ENCODE assay signal across 8 cellular contexts in the genomic region with DNA sequence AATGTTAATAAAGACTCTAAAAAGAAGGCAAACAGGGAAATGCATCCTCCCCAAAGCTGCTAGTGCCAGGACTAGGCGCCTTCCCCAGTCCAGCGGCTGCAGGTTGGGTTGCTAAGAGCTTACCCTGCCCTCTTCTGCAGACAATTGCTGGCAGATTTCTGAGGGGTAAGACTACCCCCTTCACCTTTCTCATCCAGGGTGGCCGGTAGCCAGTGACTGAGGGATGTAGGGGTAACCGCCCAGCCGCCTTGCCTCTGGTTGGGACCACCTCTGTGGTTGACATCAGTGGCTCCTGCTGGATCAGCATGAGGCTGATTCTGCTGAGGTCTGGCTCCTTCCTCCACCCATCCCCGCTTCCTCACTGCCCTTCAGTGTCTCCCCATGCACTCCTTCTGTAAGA.
DNase-seq lines count a peak whose midpoint lies in the region; ATAC-seq lines count a peak whose summit lies in the region.
"Had no signal": no experiment of that assay in that cellular context is flagged by ENCODE, and none has a peak within 500 bp of the region (broad histone marks: within the 10 kb centered on the region; RNA-seq: fewer than 3 reads in every experiment).

No MANE protein-coding gene starts in this region.

- no peak overlapping the region for H2BK12ac ChIP-seq in mesenchymal stem cell (ENCODE audit: low read length in 2 of 2)

- H3K9me3 ChIP-seq in right cardiac atrium (ENCODE audit: control insufficient read depth, low read length) (no peaks in the 10 kb centered on the region), mesenchymal stem cell (ENCODE audit: control insufficient read depth, low read length) (no peaks in the 10 kb centered on the region), MG63 (no peaks in the 10 kb centered on the region)

- no peak overlapping the region for H3K4me2 ChIP-seq in mesenchymal stem cell (ENCODE audit: low read length, poor library complexity, severe bottlenecking)

- H3K4me3 ChIP-seq in right cardiac atrium (ENCODE audit: low read length) (no peak overlapping the region), mesenchymal stem cell (ENCODE audit: insufficient read depth in 1 of 2, low read depth in 1 of 2, low read length in 2 of 2) (no peak overlapping the region), MG63 (no peak overlapping the region)

- H2BK120ac ChIP-seq in mesenchymal stem cell (ENCODE audit: low read depth, low read length) = no peak overlapping the region

- H4K8ac ChIP-seq in mesenchymal stem cell (ENCODE audit: low read length) = no peak overlapping the region

- WGBS in right cardiac atrium = 74% methylated on average over 6 of the region's 6 CpGs
- 81% methylated on average over 5 of the region's 6 CpGs for WGBS in mesenchymal stem cell

- H3K27me3 ChIP-seq in right cardiac atrium (ENCODE audit: control insufficient read depth, insufficient read depth) (no peaks in the 10 kb centered on the region), mesenchymal stem cell (ENCODE audit: control insufficient read depth in 1 of 2, insufficient read depth in 1 of 2, low read length in 2 of 2) (peaks cover 0 to 17% of the 10 kb centered on the region in 2 experiments), MG63 (peaks cover 2% of the 10 kb centered on the region; the same call in 1 of the 2 replicates)

- no peak overlapping the region for H2AFZ ChIP-seq in mesenchymal stem cell (ENCODE audit: low read depth, low read length)

- H2AK5ac ChIP-seq in mesenchymal stem cell (ENCODE audit: low read length, severe bottlenecking) = no peak overlapping the region

- no peak overlapping the region for H3K9ac ChIP-seq in mesenchymal stem cell (ENCODE audit: low read length)

- H3K14ac ChIP-seq in mesenchymal stem cell (ENCODE audit: low read length in 2 of 2) = no peak overlapping the region

- no peak overlapping the region for H4K91ac ChIP-seq in mesenchymal stem cell (ENCODE audit: low read length)

- no peak overlapping the region for H3K27ac ChIP-seq in right cardiac atrium (ENCODE audit: low read length)
- no peak overlapping the region for H3K27ac ChIP-seq in mesenchymal stem cell (ENCODE audit: low read length, poor library complexity, severe bottlenecking)

- H3K23ac ChIP-seq in mesenchymal stem cell (ENCODE audit: low read length in 2 of 2) = no peak overlapping the region

- H2BK15ac ChIP-seq in mesenchymal stem cell (ENCODE audit: low read depth, poor library complexity, severe bottlenecking) = peak overlapping the region; percentile 9

- H3K4ac ChIP-seq in mesenchymal stem cell (ENCODE audit: low read depth in 1 of 2, low read length in 2 of 2) = no peak overlapping the region

- no peak overlapping the region for H3K18ac ChIP-seq in mesenchymal stem cell (ENCODE audit: low read depth in 1 of 2, low read length in 2 of 2)

- DNase-seq in right cardiac atrium (no peak), Right ventricle myocardium superior (no peak), ecto neural progenitor cell (ENCODE audit: low spot score) (peak; percentile 37), mesenchymal stem cell (no peak), MG63 (no peak)
- DNase-seq in activated CD8-positive, alpha-beta memory T cell treated with anti-CD3 and anti-CD28 coated beads, Interleukin-2, amount 50 U/mL, for 4 hours = no peak
- DNase-seq: H7 had no signal

- ATAC-seq in right cardiac atrium = peak; percentile 20 to 25
- ATAC-seq in Right ventricle myocardium superior (ENCODE audit: poor library complexity) = no peak
- ATAC-seq in GM21786 (IDR thresholded peaks at IDR 0.05; ENCODE audit: unreplicated experiment) = no peak

- no peak overlapping the region for H2BK5ac ChIP-seq in mesenchymal stem cell (ENCODE audit: low read depth, low read length, poor library complexity, severe bottlenecking)

- intact Hi-C loops in right cardiac atrium (cut with DNase I) (loop anchor here in 3 of 4 donors (2.0 to 5.0 kb wide), 2 partner anchors 141 to 321 kb away; no protein-coding TSS in a partner anchor), Right ventricle myocardium superior (cut with DNase I) (loop anchor here (2.0 to 5.0 kb wide), 2 partner anchors 141 to 321 kb away; no protein-coding TSS in a partner anchor)

- no peaks in the 10 kb centered on the region for H3K36me3 ChIP-seq in mesenchymal stem cell (ENCODE audit: control insufficient read depth in 1 of 2, insufficient read depth in 2 of 2, low read depth in 1 of 2, low read length in 2 of 2)
- no peaks in the 10 kb centered on the region for H3K36me3 ChIP-seq in MG63

- H3K4me1 ChIP-seq in right cardiac atrium (ENCODE audit: control insufficient read depth, insufficient read depth, low read length) = no peaks in the 10 kb centered on the region
- H3K4me1 ChIP-seq in mesenchymal stem cell (ENCODE audit: control insufficient read depth, insufficient read depth, low read depth, low read length) = peaks cover 2% of the 10 kb centered on the region

- no peaks in the 10 kb centered on the region for H3K79me1 ChIP-seq in mesenchymal stem cell (replicated peaks; ENCODE audit: low read length, poor library complexity, severe bottlenecking)

Comparison
In these comparisons a context has a peak if more than half of its experiments do, and no peak if none do; other contexts are left out.
1. ATAC-seq: peak in right cardiac atrium (2 of 2); none in Right ventricle myocardium superior (single experiment) and GM21786 (single experiment).